1 cellular context compared by ENCODE assay signal in genomic region chr18:58047556-58047882, GRCh38.
TF ChIP-seq lines count a peak whose summit lies in the region.

No MANE protein-coding gene starts in this region.

TF ChIP-seq in neural cell, 6 proteins besides CTCF, POLR2A, EP300 and RAD21 (continued from another document):
- TF ChIP-seq REST (IDR thresholded peaks at IDR 0.05; ENCODE audit: borderline replicate concordance) (no peak), POLR2AphosphoS5 (IDR thresholded peaks at IDR 0.05) (no peak)
TF ChIP-seq in neural cell: peak in this region for 0.
